Comparison of ENCODE assay signal across 18 cellular contexts in genomic region chr1:153550827-153551512, GRCh38. TPM values are rescaled to one million over a fixed set of nuclear protein-coding genes. Genes with fewer than 3 reads are reported as not detected.
DNase-seq lines count a peak whose midpoint lies in the region; ATAC-seq and TF ChIP-seq lines count a peak whose summit lies in the region.
"Had no signal": no experiment of that assay in that cellular context is flagged by ENCODE, and none has a peak within 500 bp of the region (broad histone marks: within the 10 kb centered on the region; RNA-seq: fewer than 3 reads in every experiment).

No MANE protein-coding gene starts in this region.

- no peaks in the 10 kb centered on the region for H3K27me3 ChIP-seq in HCT116 (ENCODE audit: insufficient read depth, low read length)
- no peaks in the 10 kb centered on the region for H3K27me3 ChIP-seq in esophagus (ENCODE audit: control insufficient read depth in 1 of 2, insufficient read depth in 2 of 2, low read length in 2 of 2)

- intact Hi-C loops in HCT116 (cut with micrococcal nuclease) = no loop called here
- intact Hi-C loops in sciatic nerve (cut with DNase I) = no loop called here

- H3K9me3 ChIP-seq in HCT116 (ENCODE audit: control insufficient read depth in 1 of 2, insufficient read depth in 1 of 2, low read depth in 1 of 2, low read length in 2 of 2) (no peaks in the 10 kb centered on the region), esophagus (ENCODE audit: control insufficient read depth in 2 of 2, insufficient read depth in 1 of 2, low read depth in 1 of 2, low read length in 1 of 2) (no peaks in the 10 kb centered on the region)
- H3K9me3 ChIP-seq: prostate gland had no signal

- POLR2A ChIA-PET in HCT116 (lab: Charles Lee) (interaction anchor here (1.1 to 8.1 kb wide), 5 partner anchors 11 to 45 kb away, joined by 3 to 78 read pairs (median 8); partner anchors contain the start of genes S100A2 and S100A6), RWPE1 (lab: Yijun Ruan, JAX; ENCODE audit: low non-redundant PET) (no interaction called here)

- H3K36me3 ChIP-seq in HCT116 (ENCODE audit: control insufficient read depth in 1 of 2, insufficient read depth in 2 of 2, low read length in 2 of 2) (no peaks in the 10 kb centered on the region), esophagus (ENCODE audit: control insufficient read depth in 2 of 2, insufficient read depth in 2 of 2, low read length in 1 of 2) (peaks cover 4% of the 10 kb centered on the region in 2 donors)
- H3K36me3 ChIP-seq: prostate gland had no signal

- no peak for TF ChIP-seq POLR2A in HCT116 (IDR thresholded peaks at IDR 0.05; ENCODE audit: borderline replicate concordance, extremely low read depth, insufficient read depth, insufficient read length)
- no peak for TF ChIP-seq POLR2A in erythroblast (IDR thresholded peaks at IDR 0.05; ENCODE audit: low read length)

- H3K27ac ChIP-seq in HCT116 (ENCODE audit: low read depth, low read length) (no peak overlapping the region), RWPE1 (peak overlapping the region; percentile 96), esophagus (ENCODE audit: low read depth in 2 of 2, low read length in 1 of 2) (peak overlapping the region; percentile 26 to 72)
- H3K27ac ChIP-seq: prostate gland had no signal

- BruUV-seq in HCT116 (replicated peaks; lab: Mats Ljungman, UMichigan) = no TSS peak

- TF ChIP-seq CTCF in HCT116 (IDR thresholded peaks at IDR 0.05 in 2 of 3, conservative IDR thresholded peaks at IDR 0.05 in 1 of 3; ENCODE audit: borderline replicate concordance in 1 of 3, insufficient read depth in 1 of 3, low read depth in 2 of 3, low read length in 2 of 3) (no peak), RWPE1 (conservative IDR thresholded peaks at IDR 0.05; ENCODE audit: low read depth) (no peak)

- no peak overlapping the region for H3K4me3 ChIP-seq in HCT116 (replicated peaks in 1 of 2; ENCODE audit: low read depth in 1 of 2, low read length in 2 of 2)
- no peak overlapping the region for H3K4me3 ChIP-seq in esophagus (ENCODE audit: low read depth in 1 of 2, low read length in 2 of 2)
- H3K4me3 ChIP-seq: prostate gland had no signal

- WGBS in esophagus, 2 donors = 66 to 68% methylated on average over 10 of the region's 10 CpGs

- CTCF ChIA-PET in HCT116 (lab: Charles Lee) (interaction anchor here (1.3 to 2.6 kb wide), 3 partner anchors 17 to 76 kb away, joined by 3 to 11 read pairs (median 5); partner anchors contain the start of gene S100A13), RWPE1 (lab: Yijun Ruan, JAX) (interaction anchor here (0.7 to 1.3 kb wide), 3 partner anchors 18 to 40 kb away, joined by 4 to 6 read pairs (median 6); no protein-coding TSS in a partner anchor)

- peak overlapping the region; percentile 77 for H3K4me2 ChIP-seq in HCT116 (ENCODE audit: low read length)

- H3K9ac ChIP-seq in HCT116 (ENCODE audit: low read length) = peak overlapping the region; percentile 81

- peaks cover 59 to 84% of the 10 kb centered on the region in 2 experiments for H3K4me1 ChIP-seq in HCT116 (ENCODE audit: control insufficient read depth in 1 of 2, insufficient read depth in 2 of 2, low read length in 2 of 2)
- peaks cover 27 to 56% of the 10 kb centered on the region in 2 donors for H3K4me1 ChIP-seq in esophagus (ENCODE audit: control insufficient read depth in 2 of 2, insufficient read depth in 2 of 2, low read length in 1 of 2)
- H3K4me1 ChIP-seq: prostate gland had no signal

- no peaks in the 10 kb centered on the region for H3K9me2 ChIP-seq in HCT116 (ENCODE audit: insufficient read depth)

- ATAC-seq in HCT116 (no peak), sciatic nerve (no peak), HG03439 (IDR thresholded peaks at IDR 0.05; ENCODE audit: unreplicated experiment) (no peak)
- ATAC-seq: T-cell had no signal

- H2AFZ ChIP-seq in HCT116 (ENCODE audit: low read depth, low read length, poor library complexity, severe bottlenecking) = no peak overlapping the region

- H4K20me1 ChIP-seq in HCT116 (ENCODE audit: insufficient read depth) = no peaks in the 10 kb centered on the region

- H3K79me2 ChIP-seq in HCT116 (ENCODE audit: insufficient read depth, low read length) = no peaks in the 10 kb centered on the region

- DNase-seq in HCT116 (ENCODE audit: low read depth, low spot score) (no peak), RWPE1 (ENCODE audit: low spot score) (no peak), sciatic nerve (ENCODE audit: low spot score) (peak; percentile 47), NCI-H446 treated with DMSO at 0.1 percent for 48 hours (lab: John Stamatoyannopoulos, UW) (no peak), NCI-H1436 (lab: John Stamatoyannopoulos, UW) (no peak), erythroblast (lab: John Stamatoyannopoulos, UW) (no peak)
- DNase-seq: activated CD4-positive, alpha-beta T cell treated with anti-CD3 and anti-CD28 coated beads, Interleukin-2, amount 50 U/mL, for 1 hour; activated gamma-delta T cell treated with Interleukin-2 at 50 U/mL for 16 hours; caudate nucleus; CD4-positive, alpha-beta T cell; KG1; NCI-H2029; stimulated activated CD4-positive, alpha-beta T cell treated with anti-CD3 and anti-CD28 coated beads, Interleukin-1b, Interleukin-23, amount 100 ng/mL, for 48 hours; T-cell had no signal

- no peak for TF ChIP-seq RAD21 in HCT116 (IDR thresholded peaks at IDR 0.05; ENCODE audit: low read depth)

- RAD21 ChIA-PET in HCT116 (lab: Charles Lee; ENCODE audit: low non-redundant PET in 1 of 2, low total read pairs in 2 of 2, uncharacterized antibody in 2 of 2, unreplicated experiment in 2 of 2) = no interaction called here

TF ChIP-seq in HCT116, 20 proteins besides CTCF, POLR2A, EP300 and RAD21 (continues in another document):
- TF ChIP-seq REST (IDR thresholded peaks at IDR 0.05; ENCODE audit: low read depth) (no peak), ELF1 (IDR thresholded peaks at IDR 0.05; ENCODE audit: borderline replicate concordance, low read depth) (no peak), EZH2 (IDR thresholded peaks at IDR 0.05) (no peak), ZFX (IDR thresholded peaks at IDR 0.05) (no peak), ZNF274 (IDR thresholded peaks at IDR 0.05; ENCODE audit: low read depth, low read length) (no peak), SP1 (IDR thresholded peaks at IDR 0.05; ENCODE audit: low read depth) (no peak), CEBPB (IDR thresholded peaks at IDR 0.05; ENCODE audit: low read depth) (no peak), SRF (IDR thresholded peaks at IDR 0.05; ENCODE audit: low read depth) (no peak), CBX3 (IDR thresholded peaks at IDR 0.05; ENCODE audit: low read depth) (no peak), EGR1 (IDR thresholded peaks at IDR 0.05; ENCODE audit: low read depth) (no peak), JUND (IDR thresholded peaks at IDR 0.05) (no peak), FOSL1 (IDR thresholded peaks at IDR 0.05; ENCODE audit: low read depth) (no peak), MAX (IDR thresholded peaks at IDR 0.05) (no peak), EZH2phosphoT487 (IDR thresholded peaks at IDR 0.05; ENCODE audit: borderline replicate concordance) (no peak), SIN3A (IDR thresholded peaks at IDR 0.05; ENCODE audit: low read depth) (no peak), TCF7L2 (IDR thresholded peaks at IDR 0.05; ENCODE audit: borderline replicate concordance, extremely low read depth, insufficient read depth, insufficient read length) (no peak)

RNA-seq across cellular contexts. Expression of gene S100A3, which starts 1.9 kb away (rescaled TPM):
- total RNA-seq in HCT116 (2021; ENCODE audit: unreplicated experiment) (4.2 TPM), sciatic nerve (not detected)
- polyA plus RNA-seq in HCT116 (2012) = 5.2 and 7.9 TPM in 2 replicates
- polyA plus RNA-seq in esophagus = 10 to 100 TPM; 10.2 to 27.5 TPM
- total RNA-seq: CD4-positive, alpha-beta T cell; T-cell had no signal

RNA-seq across cellular contexts. Expression of gene S100A4, which starts 5.4 kb away (rescaled TPM):
- 384 TPM for total RNA-seq in HCT116 (2021; ENCODE audit: unreplicated experiment)
- 374 and 390 TPM in 2 replicates for polyA plus RNA-seq in HCT116 (2012)
- polyA plus RNA-seq in esophagus = 100 to 1,000 TPM; 145 to 249 TPM
- total RNA-seq in sciatic nerve = 258 TPM

RNA-seq across cellular contexts. Expression of gene S100A5, which starts 10.2 kb away (rescaled TPM):
- total RNA-seq in HCT116 (2021; ENCODE audit: unreplicated experiment) (6.0 TPM), sciatic nerve (not detected)
- polyA plus RNA-seq in HCT116 (2012) = 4.3 and 5.1 TPM in 2 replicates
- under 1 TPM in 1 of 2 donors, not detected in 1; 0.11 TPM for polyA plus RNA-seq in esophagus
- total RNA-seq: mesenteric fat pad, prostate gland had no signal

RNA-seq across cellular contexts. Expression of gene S100A2, which starts 14.7 kb away (rescaled TPM):
- total RNA-seq in HCT116 (2021; ENCODE audit: unreplicated experiment) (24.8 TPM), sciatic nerve (3.5 TPM)
- 62.5 and 80.9 TPM in 2 replicates for polyA plus RNA-seq in HCT116 (2012)
- 1,000 to 10,000 TPM; 2,831 to 3,591 TPM for polyA plus RNA-seq in esophagus
- total RNA-seq: CD4-positive, alpha-beta T cell had no signal

RNA-seq across cellular contexts. Expression of gene S100A6, which starts 15.2 kb away (rescaled TPM):
- total RNA-seq in HCT116 (2021; ENCODE audit: unreplicated experiment) (1,633 TPM), sciatic nerve (1,022 TPM)
- polyA plus RNA-seq in HCT116 (2012) = 3,046 and 3,157 TPM in 2 replicates
- polyA plus RNA-seq in esophagus = 1,000 to 10,000 TPM in 1 of 2 donors, 100 to 1,000 TPM in 1; 936 to 2,978 TPM
